8 cellular contexts compared by ENCODE assay signal in genomic region chr20:35771689-35772562, GRCh38. TPM values are rescaled to one million over a fixed set of nuclear protein-coding genes. Genes with fewer than 3 reads are reported as not detected.
A peak's percentile ranks its signal among the peaks of the same experiment; 100 is the strongest.
DNase-seq lines count a peak whose midpoint lies in the region; ATAC-seq and TF ChIP-seq lines count a peak whose summit lies in the region.

Gene PHF20 (plus strand): TSS chr20:35772015. CDS start chr20:35801523, 29,508 bp downstream.

- H3K4me3 ChIP-seq in Peyer's patch (peak within 1 kb of the TSS; percentile 67 to 87 (median 68)), muscle layer of duodenum (ENCODE audit: low read depth in 1 of 2, low read length in 2 of 2) (peak within 1 kb of the TSS; percentile 71 to 81)

- ATAC-seq in GM21786 (IDR thresholded peaks at IDR 0.05; ENCODE audit: unreplicated experiment), result peak; percentile 72
- ATAC-seq in esophagus mucosa, result peak; percentile 91

- H3K27ac ChIP-seq in KOPT-K1 (ENCODE audit: low read depth, low read length, poor library complexity, severe bottlenecking) (peak within 1 kb of the TSS; percentile 61), Peyer's patch (peak within 1 kb of the TSS; percentile 84 to 99 (median 94)), muscle layer of duodenum (ENCODE audit: low read length) (peak within 1 kb of the TSS; percentile 93)

- peak; percentile 59 to 86 for TF ChIP-seq POLR2A in Peyer's patch (IDR thresholded peaks at IDR 0.05)

- H3K4me1 ChIP-seq in Peyer's patch (peaks cover 0 to 61% (median 35%) of the 10 kb centered on the region in 4 donors), muscle layer of duodenum (ENCODE audit: control insufficient read depth in 1 of 2, insufficient read depth in 2 of 2, low read length in 2 of 2) (peaks cover 12 to 29% of the 10 kb centered on the region in 2 donors)

- H3K36me3 ChIP-seq in KOPT-K1 (ENCODE audit: insufficient read depth, low read length) (peaks cover 27% of the 10 kb centered on the region), Peyer's patch (no peaks in the 10 kb centered on the region), muscle layer of duodenum (ENCODE audit: control insufficient read depth in 1 of 2, insufficient read depth in 2 of 2, low read length in 2 of 2) (peaks cover 0 to 8% of the 10 kb centered on the region in 2 donors)

- peak in 4 of 6 experiments; percentile 10 to 58 (median 32) for TF ChIP-seq CTCF in Peyer's patch (IDR thresholded peaks at IDR 0.05)

- no peaks in the 10 kb centered on the region for H3K9me3 ChIP-seq in KOPT-K1 (ENCODE audit: insufficient read depth, low read length, poor library complexity, severe bottlenecking)
- H3K9me3 ChIP-seq in Peyer's patch, result no peaks in the 10 kb centered on the region
- no peaks in the 10 kb centered on the region for H3K9me3 ChIP-seq in muscle layer of duodenum (ENCODE audit: control insufficient read depth in 1 of 2, low read length in 2 of 2)

- H3K27me3 ChIP-seq in Peyer's patch (no peaks in the 10 kb centered on the region), muscle layer of duodenum (ENCODE audit: low read depth, low read length) (no peaks in the 10 kb centered on the region)

- DNase-seq in DMS79 treated with DMSO at 0.1 percent for 48 hours (lab: John Stamatoyannopoulos, UW), result peak; percentile 70
- DNase-seq in Peyer's patch, result peak; percentile 99 to 100 (median 100)
- peak; percentile 99 to 100 for DNase-seq in activated T-cell treated with anti-CD3 and anti-CD28 coated beads, Interleukin-2, amount 50 U/mL, for 48 hours
- DNase-seq in stimulated activated CD8-positive, alpha-beta memory T cell treated with anti-CD3 and anti-CD28 coated beads, Interleukin-7, amount 100 ng/mL, for 24 hours (ENCODE audit: low read depth), result peak; percentile 99

RNA-seq across cellular contexts. Expression of gene PHF20, which starts in this region (rescaled TPM):
- 10 to 100 TPM; 16.1 to 92.4 (median 29.3) TPM for total RNA-seq in Peyer's patch
- total RNA-seq in esophagus mucosa, result 17.3 TPM

Comparison
In these comparisons a context has a peak if more than half of its experiments do, and no peak if none do; other contexts are left out.
1. Peak in every context shown above with its lines: DNase-seq, ATAC-seq, H3K4me3 ChIP-seq and H3K27ac ChIP-seq.